Comparison of ENCODE assay signal across 13 cellular contexts in the genomic region with DNA sequence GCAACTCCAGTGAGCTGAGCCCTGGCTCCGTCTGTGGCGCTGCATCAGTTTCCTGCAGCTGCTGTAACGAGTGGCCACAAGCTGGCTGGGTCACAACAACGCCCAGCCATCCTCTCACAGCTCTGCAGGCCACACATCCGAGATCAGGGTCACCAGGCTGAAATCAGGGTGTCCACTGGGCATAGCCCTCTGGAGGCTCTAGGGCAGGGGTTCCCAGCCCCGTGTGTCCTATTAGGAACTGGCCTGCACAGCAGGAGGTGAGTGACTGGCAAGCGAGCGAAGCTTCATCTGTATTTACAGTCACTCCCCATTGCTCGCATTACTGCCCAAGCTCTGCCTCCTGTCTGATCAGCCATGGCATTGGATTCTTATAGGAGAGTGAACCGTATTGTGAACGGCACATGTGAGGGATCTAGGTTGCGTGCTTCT.
DNase-seq lines count a peak whose midpoint lies in the region; ATAC-seq, FAIRE-seq and TF ChIP-seq lines count a peak whose summit lies in the region.
"Had no signal": no experiment of that assay in that cellular context is flagged by ENCODE, and none has a peak within 500 bp of the region (broad histone marks: within the 10 kb centered on the region; RNA-seq: fewer than 3 reads in every experiment).

No MANE protein-coding gene starts in this region.

- H3K4me1 ChIP-seq in HUES48 (ENCODE audit: control insufficient read depth, insufficient read depth, low read length) = peaks cover 24% of the 10 kb centered on the region
- H3K4me1 ChIP-seq in right lobe of liver = peaks cover 0 to 49% (median 31%) of the 10 kb centered on the region in 4 donors
- H3K4me1 ChIP-seq in thyroid gland = peaks cover 59 to 79% of the 10 kb centered on the region in 2 donors

- no peak for TF ChIP-seq CTCF in WERI-Rb-1 (IDR thresholded peaks at IDR 0.05; ENCODE audit: low read depth, low read length)
- no peak for TF ChIP-seq CTCF in right lobe of liver (IDR thresholded peaks at IDR 0.05)
- TF ChIP-seq CTCF in thyroid gland (IDR thresholded peaks at IDR 0.05) = no peak

- no peak for ATAC-seq in right lobe of liver
- ATAC-seq in HG02759 (IDR thresholded peaks at IDR 0.05; ENCODE audit: unreplicated experiment) = no peak

- no peak for TF ChIP-seq POLR2A in right lobe of liver (IDR thresholded peaks at IDR 0.05)
- TF ChIP-seq POLR2A in thyroid gland (IDR thresholded peaks at IDR 0.05) = no peak

- 68% methylated on average over 8 of the region's 12 CpGs for WGBS in right lobe of liver (ENCODE audit: insufficient coverage, low coverage, low lambda C conversion rate, missing lambda C conversion rate)
- 80 to 84% methylated on average over 12 of the region's 12 CpGs for WGBS in thyroid gland, 2 donors

- intact Hi-C loops in right lobe of liver (cut with DNase I) = no loop called here
- intact Hi-C loops in thyroid gland (cut with DNase I) = no loop called here

- DNase-seq in WERI-Rb-1 (peak; percentile 75), right lobe of liver (peak in 2 of 3 donors; percentile 41 to 42), thyroid gland (peak in 1 of 2 donors; percentile 47), HTR-8/SVneo (ENCODE audit: insufficient read length, low spot score) (no peak), HT-29 (ENCODE audit: low spot score) (no peak)
- DNase-seq: activated CD8-positive, alpha-beta memory T cell treated with anti-CD3 and anti-CD28 coated beads, Interleukin-2, amount 50 U/mL, for 4 hours; activated naive CD4-positive, alpha-beta T cell treated with Interleukin-2 at 50 U/mL for 16 hours; effector memory CD4-positive, alpha-beta T cell; NCI-H69 had no signal

- H3K27me3 ChIP-seq in HUES48 (ENCODE audit: control insufficient read depth, insufficient read depth, low read length) = no peaks in the 10 kb centered on the region
- no peaks in the 10 kb centered on the region for H3K27me3 ChIP-seq in WERI-Rb-1 (ENCODE audit: insufficient read depth, low read depth, severe bottlenecking)
- no peaks in the 10 kb centered on the region for H3K27me3 ChIP-seq in right lobe of liver
- no peaks in the 10 kb centered on the region for H3K27me3 ChIP-seq in thyroid gland
- H3K27me3 ChIP-seq: cardiac muscle cell had no signal

- H3K36me3 ChIP-seq in HUES48 (ENCODE audit: control insufficient read depth, insufficient read depth, low read length) (no peaks in the 10 kb centered on the region), WERI-Rb-1 (peaks cover 77% of the 10 kb centered on the region), right lobe of liver (no peaks in the 10 kb centered on the region), thyroid gland (no peaks in the 10 kb centered on the region)
- H3K36me3 ChIP-seq: cardiac muscle cell had no signal

- H3K9me3 ChIP-seq in HUES48 (ENCODE audit: control insufficient read depth, insufficient read depth, low read length) = no peaks in the 10 kb centered on the region
- no peaks in the 10 kb centered on the region for H3K9me3 ChIP-seq in WERI-Rb-1 (ENCODE audit: severe bottlenecking)
- no peaks in the 10 kb centered on the region for H3K9me3 ChIP-seq in right lobe of liver
- H3K9me3 ChIP-seq in thyroid gland = no peaks in the 10 kb centered on the region

- H3K4me3 ChIP-seq in HUES48 (ENCODE audit: low read depth, low read length) (no peak overlapping the region), WERI-Rb-1 (ENCODE audit: low read depth, low read length) (no peak overlapping the region), right lobe of liver (no peak overlapping the region), thyroid gland (replicated peaks in 1 of 3) (no peak overlapping the region)
- H3K4me3 ChIP-seq: cardiac muscle cell had no signal

- no peak overlapping the region for H3K9ac ChIP-seq in HUES48 (ENCODE audit: low read depth, low read length)

- H3K27ac ChIP-seq in HUES48 (ENCODE audit: low read depth, low read length) = peak overlapping the region; percentile 78
- peak overlapping the region; percentile 72 for H3K27ac ChIP-seq in WERI-Rb-1
- peak overlapping the region in 2 of 3 donors; percentile 69 to 93 for H3K27ac ChIP-seq in right lobe of liver
- H3K27ac ChIP-seq in thyroid gland = peak overlapping the region; percentile 79 to 92 (median 84)

- FAIRE-seq in HTR-8/SVneo (lab: Jason Lieb, UNC) = no peak
- FAIRE-seq: H54 had no signal

Comparison
In these comparisons a context has a peak if more than half of its experiments do, and no peak if none do; other contexts are left out.
1. DNase-seq: peak in WERI-Rb-1 (single experiment) and right lobe of liver (2 of 3); none in HTR-8/SVneo (single experiment) and HT-29 (single experiment).
2. Peak in every context shown above with its lines, with median percentiles within 50 percentile points of each other: H3K27ac ChIP-seq.